Comparison of ENCODE assay signal across 1 cellular context in genomic region chr1:247228133-247228532, GRCh38.
TF ChIP-seq lines count a peak whose summit lies in the region.

No MANE protein-coding gene starts in this region.

TF ChIP-seq in HCT116, 20 proteins besides CTCF, POLR2A, EP300 and RAD21 (continued from another document):
- TF ChIP-seq ZNF274 (IDR thresholded peaks at IDR 0.05; ENCODE audit: low read depth, low read length) (no peak), EZH2 (IDR thresholded peaks at IDR 0.05) (no peak), EGR1 (IDR thresholded peaks at IDR 0.05; ENCODE audit: low read depth) (no peak), SRF (IDR thresholded peaks at IDR 0.05; ENCODE audit: low read depth) (no peak), MAX (IDR thresholded peaks at IDR 0.05) (no peak), SP1 (IDR thresholded peaks at IDR 0.05; ENCODE audit: low read depth) (no peak), ZBTB33 (IDR thresholded peaks at IDR 0.05; ENCODE audit: extremely low read depth, insufficient replicate concordance, low read length) (no peak), CBX3 (IDR thresholded peaks at IDR 0.05; ENCODE audit: low read depth) (no peak), ZFX (IDR thresholded peaks at IDR 0.05) (no peak), ATF3 (IDR thresholded peaks at IDR 0.05) (no peak), JUND (IDR thresholded peaks at IDR 0.05) (no peak), ELF1 (IDR thresholded peaks at IDR 0.05; ENCODE audit: borderline replicate concordance, low read depth) (no peak), FOSL1 (IDR thresholded peaks at IDR 0.05; ENCODE audit: low read depth) (no peak), POLR2AphosphoS5 (IDR thresholded peaks at IDR 0.05; ENCODE audit: low read depth, low read length) (no peak)
